ENCODE assay signal across 1 cellular context in the genomic region with DNA sequence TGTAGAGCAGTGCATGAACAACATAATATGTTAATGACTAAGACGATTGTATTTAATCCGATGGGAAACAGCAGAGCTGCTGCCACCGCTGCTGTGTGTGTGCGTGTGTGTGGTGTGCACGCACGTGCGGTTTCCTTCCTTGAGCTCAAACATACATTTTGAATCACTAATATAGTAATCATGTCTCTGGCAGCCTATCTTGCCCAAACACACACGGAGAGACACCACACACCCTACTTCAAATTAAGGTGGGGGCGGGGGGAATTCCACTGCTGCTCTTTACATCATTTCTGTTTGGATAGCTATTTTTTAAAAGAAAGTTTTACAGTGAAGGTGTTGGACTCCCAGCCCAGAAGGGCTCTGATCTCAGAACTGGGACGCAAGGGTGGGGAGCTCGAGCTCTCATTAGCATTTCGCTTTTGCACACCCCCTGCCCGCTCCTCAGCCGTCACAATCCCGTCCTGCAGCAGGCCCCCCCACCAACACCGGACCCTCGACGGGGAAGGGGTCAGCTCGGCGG.
TF ChIP-seq lines count a peak whose summit lies in the region.

No MANE protein-coding gene starts in this region.

TF ChIP-seq in GM23338, 12 proteins besides CTCF, POLR2A, EP300 and RAD21 (continued from another document):
- TF ChIP-seq, protein P1, sequence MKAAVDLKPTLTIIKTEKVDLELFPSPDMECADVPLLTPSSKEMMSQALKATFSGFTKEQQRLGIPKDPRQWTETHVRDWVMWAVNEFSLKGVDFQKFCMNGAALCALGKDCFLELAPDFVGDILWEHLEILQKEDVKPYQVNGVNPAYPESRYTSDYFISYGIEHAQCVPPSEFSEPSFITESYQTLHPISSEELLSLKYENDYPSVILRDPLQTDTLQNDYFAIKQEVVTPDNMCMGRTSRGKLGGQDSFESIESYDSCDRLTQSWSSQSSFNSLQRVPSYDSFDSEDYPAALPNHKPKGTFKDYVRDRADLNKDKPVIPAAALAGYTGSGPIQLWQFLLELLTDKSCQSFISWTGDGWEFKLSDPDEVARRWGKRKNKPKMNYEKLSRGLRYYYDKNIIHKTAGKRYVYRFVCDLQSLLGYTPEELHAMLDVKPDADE (IDR thresholded peaks at IDR 0.05): no peak
- TF ChIP-seq JUNB (IDR thresholded peaks at IDR 0.05; ENCODE audit: unreplicated experiment) (no peak), EZH2phosphoT487 (IDR thresholded peaks at IDR 0.05; ENCODE audit: unreplicated experiment) (no peak)
